ENCODE assay signal across 9 cellular contexts in the genomic region with DNA sequence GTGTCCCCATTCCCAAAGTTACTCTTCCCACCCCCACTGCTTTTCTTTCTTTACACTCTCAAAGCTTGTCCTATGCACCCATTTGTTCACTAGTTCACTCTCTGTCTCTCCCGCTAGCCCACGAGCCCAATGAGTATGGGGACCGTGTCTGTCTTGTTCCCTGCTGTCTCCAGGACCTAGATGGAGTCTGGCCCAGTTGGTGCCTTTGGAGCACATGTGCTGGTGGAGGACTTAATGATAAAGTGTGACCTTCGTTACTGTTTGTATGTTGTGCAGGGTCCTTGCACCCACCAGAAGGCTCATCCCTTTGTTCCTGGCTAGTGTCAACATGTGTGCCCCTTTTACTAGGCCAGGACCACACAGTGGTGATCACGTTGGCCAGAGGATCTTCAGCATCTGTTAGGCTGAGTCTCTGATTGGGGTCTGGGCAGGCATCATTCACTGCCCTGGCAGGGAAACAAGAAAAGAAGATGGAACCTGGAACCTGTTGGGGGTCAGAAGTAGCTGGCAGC.
DNase-seq lines count a peak whose midpoint lies in the region; ATAC-seq and TF ChIP-seq lines count a peak whose summit lies in the region.
"Had no signal": no experiment of that assay in that cellular context is flagged by ENCODE, and none has a peak within 500 bp of the region (broad histone marks: within the 10 kb centered on the region; RNA-seq: fewer than 3 reads in every experiment).

No MANE protein-coding gene starts in this region.

- peak overlapping the region; percentile 99 for H3K4me3 Mint-ChIP-seq in T-helper 2 cell treated with Interferon-gamma antibody and Interleukin-4, amounts not matched to agents 5 μg/mL and 100 μg/mL, for 36 hours
- peak overlapping the region; percentile 97 for H3K4me3 Mint-ChIP-seq in central memory CD8-positive, alpha-beta T cell
- peak overlapping the region; percentile 98 for H3K4me3 Mint-ChIP-seq in stimulated activated effector memory CD8-positive, alpha-beta T cell treated with anti-CD3 and anti-CD28 coated beads, Interleukin-12 subunit alpha, Interleukin-12 subunit beta, amount 100 ng/mL, for 72 hours

- ATAC-seq in central memory CD8-positive, alpha-beta T cell (replicated peaks; ENCODE audit: extremely low read depth, poor library complexity, severe bottlenecking): no peak
- no peak for ATAC-seq in stimulated activated effector memory CD8-positive, alpha-beta T cell treated with anti-CD3 and anti-CD28 coated beads, Interleukin-12 subunit alpha, Interleukin-12 subunit beta, amount 100 ng/mL, for 72 hours

- TF ChIP-seq CTCF in foreskin fibroblast (IDR thresholded peaks at IDR 0.05; ENCODE audit: low read depth, low read length): no peak

- H3K4me3 ChIP-seq in foreskin fibroblast (ENCODE audit: low read depth in 1 of 2, low read length in 2 of 2): no peak overlapping the region

- no peaks in the 10 kb centered on the region for H3K27me3 Mint-ChIP-seq in T-helper 2 cell treated with Interferon-gamma antibody and Interleukin-4, amounts not matched to agents 5 μg/mL and 100 μg/mL, for 36 hours (ENCODE audit: low read depth)
- H3K27me3 Mint-ChIP-seq in central memory CD8-positive, alpha-beta T cell: no peaks in the 10 kb centered on the region

- DNase-seq in T-helper 2 cell treated with Interferon-gamma antibody and Interleukin-4, amounts not matched to agents 5 μg/mL and 100 μg/mL, for 36 hours (ENCODE audit: low spot score): no peak
- DNase-seq in T-helper 2 cell (no peak), NCI-H510A (lab: John Stamatoyannopoulos, UW) (no peak), foreskin fibroblast (no peak)
- no peak for DNase-seq in central memory CD8-positive, alpha-beta T cell (ENCODE audit: low spot score in 2 of 2)
- DNase-seq in stimulated activated effector memory CD8-positive, alpha-beta T cell treated with anti-CD3 and anti-CD28 coated beads, Interleukin-12 subunit alpha, Interleukin-12 subunit beta, amount 100 ng/mL, for 72 hours (ENCODE audit: low spot score in 2 of 2): no peak
- DNase-seq: activated gamma-delta T cell; NCI-H2227 treated with DMSO at 0.1 percent for 48 hours; stimulated activated CD4-positive, alpha-beta T cell treated with anti-CD3 and anti-CD28 coated beads, Interleukin-1b, Interleukin-23, amount 100 ng/mL, for 48 hours had no signal

- peaks cover 72% of the 10 kb centered on the region for H3K4me1 Mint-ChIP-seq in T-helper 2 cell treated with Interferon-gamma antibody and Interleukin-4, amounts not matched to agents 5 μg/mL and 100 μg/mL, for 36 hours (ENCODE audit: low read depth)
- H3K4me1 Mint-ChIP-seq in central memory CD8-positive, alpha-beta T cell: peaks cover 100% of the 10 kb centered on the region
- peaks cover 91% of the 10 kb centered on the region for H3K4me1 Mint-ChIP-seq in stimulated activated effector memory CD8-positive, alpha-beta T cell treated with anti-CD3 and anti-CD28 coated beads, Interleukin-12 subunit alpha, Interleukin-12 subunit beta, amount 100 ng/mL, for 72 hours

- peaks cover 83% of the 10 kb centered on the region for H3K36me3 Mint-ChIP-seq in T-helper 2 cell treated with Interferon-gamma antibody and Interleukin-4, amounts not matched to agents 5 μg/mL and 100 μg/mL, for 36 hours (ENCODE audit: low read depth)
- H3K36me3 Mint-ChIP-seq in central memory CD8-positive, alpha-beta T cell (ENCODE audit: insufficient read depth): peaks cover 46% of the 10 kb centered on the region
- H3K36me3 Mint-ChIP-seq in stimulated activated effector memory CD8-positive, alpha-beta T cell treated with anti-CD3 and anti-CD28 coated beads, Interleukin-12 subunit alpha, Interleukin-12 subunit beta, amount 100 ng/mL, for 72 hours: peaks cover 100% of the 10 kb centered on the region

- H3K9me3 Mint-ChIP-seq in T-helper 2 cell treated with Interferon-gamma antibody and Interleukin-4, amounts not matched to agents 5 μg/mL and 100 μg/mL, for 36 hours: no peaks in the 10 kb centered on the region
- H3K9me3 Mint-ChIP-seq in central memory CD8-positive, alpha-beta T cell: no peaks in the 10 kb centered on the region
- no peaks in the 10 kb centered on the region for H3K9me3 Mint-ChIP-seq in stimulated activated effector memory CD8-positive, alpha-beta T cell treated with anti-CD3 and anti-CD28 coated beads, Interleukin-12 subunit alpha, Interleukin-12 subunit beta, amount 100 ng/mL, for 72 hours

- H3K27ac Mint-ChIP-seq in T-helper 2 cell treated with Interferon-gamma antibody and Interleukin-4, amounts not matched to agents 5 μg/mL and 100 μg/mL, for 36 hours: peak overlapping the region; percentile 96
- H3K27ac Mint-ChIP-seq in central memory CD8-positive, alpha-beta T cell (ENCODE audit: low read depth): peak overlapping the region; percentile 98
- peak overlapping the region; percentile 99 for H3K27ac Mint-ChIP-seq in stimulated activated effector memory CD8-positive, alpha-beta T cell treated with anti-CD3 and anti-CD28 coated beads, Interleukin-12 subunit alpha, Interleukin-12 subunit beta, amount 100 ng/mL, for 72 hours
